Comparison of ENCODE assay signal across 17 cellular contexts in the genomic region with DNA sequence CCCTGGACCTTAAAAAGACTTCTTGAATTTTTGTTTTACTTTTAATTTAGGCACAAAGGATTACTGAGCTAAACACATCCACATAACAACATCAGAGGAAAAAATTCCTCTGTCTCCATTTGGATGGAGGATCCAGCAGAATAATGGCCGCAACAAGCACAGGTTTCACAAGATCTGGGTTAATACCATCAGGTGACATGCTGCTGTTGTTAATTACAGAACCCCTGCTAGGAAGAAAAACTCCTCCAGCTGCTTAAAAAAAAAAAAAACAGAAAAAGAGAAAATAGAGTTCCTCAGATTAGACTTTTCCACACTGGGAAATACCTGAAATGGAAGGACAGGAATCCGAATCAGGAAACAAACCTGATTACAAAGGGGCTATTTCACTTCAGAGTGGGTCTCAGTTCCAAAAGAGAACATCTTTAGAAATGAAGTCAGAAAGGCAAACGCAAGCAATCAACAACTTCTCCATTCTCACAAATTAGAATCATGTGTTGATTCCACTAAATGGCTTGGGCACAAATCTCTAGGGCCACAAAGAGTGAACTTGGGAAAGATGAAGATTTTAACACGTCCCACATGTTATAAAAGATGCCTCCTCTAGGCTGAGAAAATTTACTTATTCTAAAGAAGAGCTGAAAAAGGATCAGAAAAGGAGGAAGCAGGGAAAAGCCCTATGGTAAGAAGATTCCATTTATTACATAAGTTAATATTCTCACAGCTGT. TPM values are rescaled to one million over a fixed set of nuclear protein-coding genes. Genes with fewer than 3 reads are reported as not detected.
A peak's percentile ranks its signal among the peaks of the same experiment; 100 is the strongest.
DNase-seq lines count a peak whose midpoint lies in the region; ATAC-seq and TF ChIP-seq lines count a peak whose summit lies in the region.
"Had no signal": no experiment of that assay in that cellular context is flagged by ENCODE, and none has a peak within 500 bp of the region (broad histone marks: within the 10 kb centered on the region; RNA-seq: fewer than 3 reads in every experiment).

No MANE protein-coding gene starts in this region.

- peaks cover 36% of the 10 kb centered on the region for H3K79me2 ChIP-seq in neural cell (replicated peaks; ENCODE audit: insufficient read depth, low read length)

- H3K4me3 ChIP-seq in breast epithelium: no peak overlapping the region
- no peak overlapping the region for H3K4me3 ChIP-seq in esophagus squamous epithelium
- peak overlapping the region; percentile 3 for H3K4me3 ChIP-seq in neural cell (ENCODE audit: low read length)
- H3K4me3 ChIP-seq in vagina: peak overlapping the region in 1 of 2 donors; percentile 16
- H3K4me3 ChIP-seq: A549, thyroid gland had no signal

- ATAC-seq in GM21619 (IDR thresholded peaks at IDR 0.05; ENCODE audit: unreplicated experiment) (no peak), HG02885 (IDR thresholded peaks at IDR 0.05; ENCODE audit: poor library complexity, unreplicated experiment) (no peak)
- ATAC-seq: A549 had no signal

- no peak overlapping the region for H3K9ac ChIP-seq in neural cell (ENCODE audit: low read length)

- TF ChIP-seq CTCF in breast epithelium (IDR thresholded peaks at IDR 0.05) (no peak), MCF 10A (IDR thresholded peaks at IDR 0.05; ENCODE audit: unreplicated experiment) (no peak), esophagus squamous epithelium (IDR thresholded peaks at IDR 0.05) (no peak), neural cell (IDR thresholded peaks at IDR 0.05; ENCODE audit: poor library complexity, severe bottlenecking) (no peak), vagina (IDR thresholded peaks at IDR 0.05) (no peak)

- CTCF ChIA-PET in MCF 10A (lab: Yijun Ruan, JAX): interaction anchor here (2.2 kb wide), 1 partner anchor 12 kb away, joined by 7 read pairs; no protein-coding TSS in a partner anchor

- TF ChIP-seq POLR2A in breast epithelium (IDR thresholded peaks at IDR 0.05) (no peak), esophagus squamous epithelium (IDR thresholded peaks at IDR 0.05) (no peak), vagina (IDR thresholded peaks at IDR 0.05) (no peak)

- H3K36me3 Mint-ChIP-seq in MCF 10A (ENCODE audit: insufficient read depth, unreplicated experiment): peaks cover 15% of the 10 kb centered on the region

- H3K9me3 ChIP-seq in breast epithelium: no peaks in the 10 kb centered on the region
- no peaks in the 10 kb centered on the region for H3K9me3 ChIP-seq in esophagus squamous epithelium
- no peaks in the 10 kb centered on the region for H3K9me3 ChIP-seq in neural cell (ENCODE audit: low read length)
- no peaks in the 10 kb centered on the region for H3K9me3 ChIP-seq in vagina
- H3K9me3 ChIP-seq: A549, Caco-2, thyroid gland had no signal

- peaks cover 4% of the 10 kb centered on the region for H3K4me1 Mint-ChIP-seq in MCF 10A (ENCODE audit: insufficient read depth, unreplicated experiment)

- no peak for TF ChIP-seq EP300 in neural cell (conservative IDR thresholded peaks at IDR 0.05; ENCODE audit: poor library complexity, severe bottlenecking)

- no peaks in the 10 kb centered on the region for H3K4me1 ChIP-seq in breast epithelium
- H3K4me1 ChIP-seq in esophagus squamous epithelium: peaks cover 0 to 90% (median 5%) of the 10 kb centered on the region in 3 donors
- peaks cover 72% of the 10 kb centered on the region for H3K4me1 ChIP-seq in vagina

- POLR2A ChIA-PET in MCF 10A (lab: Yijun Ruan, JAX): interaction anchor here (0.6 to 4.1 kb wide), 4 partner anchors 12 to 43 kb away, joined by 3 to 22 read pairs (median 4); no protein-coding TSS in a partner anchor

- H2AFZ ChIP-seq in neural cell (ENCODE audit: low read depth, low read length): no peak overlapping the region

- no TSS peak for BruUV-seq in MCF 10A (replicated peaks; lab: Mats Ljungman, UMichigan)

- H3K27ac Mint-ChIP-seq in MCF 10A (ENCODE audit: low read depth, unreplicated experiment): no peak overlapping the region

- no peaks in the 10 kb centered on the region for H3K27me3 ChIP-seq in breast epithelium
- no peaks in the 10 kb centered on the region for H3K27me3 ChIP-seq in esophagus squamous epithelium
- H3K27me3 ChIP-seq in neural cell (ENCODE audit: insufficient read depth, low read depth, low read length): no peaks in the 10 kb centered on the region
- no peaks in the 10 kb centered on the region for H3K27me3 ChIP-seq in vagina
- H3K27me3 ChIP-seq: thyroid gland had no signal

- H3K9me2 ChIP-seq in neural cell (ENCODE audit: insufficient read depth, low read length): no peaks in the 10 kb centered on the region

- no peak overlapping the region for H3K4me2 ChIP-seq in neural cell (ENCODE audit: low read length)
- H3K4me2 ChIP-seq: A549 had no signal

- intact Hi-C loops in breast epithelium (cut with DNase I; ENCODE audit: low total_unique reads): no loop called here
- intact Hi-C loops in MCF 10A (cut with micrococcal nuclease): no loop called here
- intact Hi-C loops in esophagus squamous epithelium (cut with DNase I): no loop called here
- intact Hi-C loops in vagina (cut with DNase I): no loop called here

- H3K27ac ChIP-seq in breast epithelium (peak overlapping the region; percentile 46 to 78), esophagus squamous epithelium (peak overlapping the region; percentile 3 to 61 (median 54)), neural cell (ENCODE audit: low read length) (no peak overlapping the region), vagina (peak overlapping the region; percentile 71)
- H3K27ac ChIP-seq: A549 had no signal

- 53 to 69% methylated on average over 3 to 4 of the region's 4 CpGs for WGBS in esophagus squamous epithelium, 2 donors

- H3K27me3 Mint-ChIP-seq in MCF 10A (ENCODE audit: insufficient read depth, unreplicated experiment): no peaks in the 10 kb centered on the region
- H3K27me3 Mint-ChIP-seq: activated naive CD8-positive, alpha-beta T cell treated with anti-CD3 and anti-CD28 coated beads for 36 hours had no signal

- H3K36me3 ChIP-seq in breast epithelium (no peaks in the 10 kb centered on the region), esophagus squamous epithelium (peaks cover 0 to 3% (median 0%) of the 10 kb centered on the region in 3 donors), neural cell (ENCODE audit: insufficient read depth, low read length) (peaks cover 3% of the 10 kb centered on the region), vagina (no peaks in the 10 kb centered on the region)
- H3K36me3 ChIP-seq: thyroid gland had no signal

- H4K20me1 ChIP-seq in neural cell (ENCODE audit: insufficient read depth): no peaks in the 10 kb centered on the region

- DNase-seq in breast epithelium (ENCODE audit: low spot score in 2 of 2): no peak
- no peak for DNase-seq in MCF 10A (ENCODE audit: unreplicated experiment)
- DNase-seq in esophagus squamous epithelium (lab: John Stamatoyannopoulos, UW): no peak
- no peak for DNase-seq in vagina (ENCODE audit: extremely low spot score in 2 of 2)
- no peak for DNase-seq in NCI-H345 treated with DMSO at 0.1 percent for 48 hours (lab: John Stamatoyannopoulos, UW; ENCODE audit: unreplicated experiment)
- DNase-seq: activated naive CD8-positive, alpha-beta T cell treated with anti-CD3 and anti-CD28 coated beads for 36 hours; Caco-2; effector CD8-positive, alpha-beta T cell; glutamatergic neuron; mammary epithelial cell; NCI-H446; thyroid gland had no signal

- no peaks in the 10 kb centered on the region for H3K9me3 Mint-ChIP-seq in MCF 10A (ENCODE audit: unreplicated experiment)
- H3K9me3 Mint-ChIP-seq: activated naive CD8-positive, alpha-beta T cell treated with anti-CD3 and anti-CD28 coated beads for 36 hours had no signal

- TF ChIP-seq RAD21 in neural cell (conservative IDR thresholded peaks at IDR 0.05): no peak

- no peak overlapping the region for H3K4me3 Mint-ChIP-seq in MCF 10A (ENCODE audit: unreplicated experiment)
- H3K4me3 Mint-ChIP-seq: activated naive CD8-positive, alpha-beta T cell treated with anti-CD3 and anti-CD28 coated beads for 36 hours had no signal

- no peaks in the 10 kb centered on the region for H3F3A ChIP-seq in neural cell (ENCODE audit: insufficient read depth, low read length, poor library complexity, severe bottlenecking)

TF ChIP-seq in neural cell, 6 proteins besides CTCF, POLR2A, EP300 and RAD21 (continues in another document):
- TF ChIP-seq POLR2AphosphoS5 (IDR thresholded peaks at IDR 0.05) (no peak), EZH2 (IDR thresholded peaks at IDR 0.05; ENCODE audit: borderline replicate concordance, insufficient read depth, low read length, poor library complexity, severe bottlenecking) (no peak), TAF1 (IDR thresholded peaks at IDR 0.05; ENCODE audit: low read depth) (no peak), SMC3 (conservative IDR thresholded peaks at IDR 0.05; ENCODE audit: poor library complexity) (no peak), MXI1 (conservative IDR thresholded peaks at IDR 0.05; ENCODE audit: poor library complexity, severe bottlenecking) (no peak)

RNA-seq across cellular contexts. Expression of gene SPOP, which starts 44.0 kb away (rescaled TPM):
- total RNA-seq in breast epithelium: 10 to 100 TPM; 48.3 to 73.8 (median 55.4) TPM
- total RNA-seq in MCF 10A (2022): 42.1 and 52.3 TPM in 2 replicates
- 10 to 100 TPM; 18.1 to 67.5 (median 36.5) TPM for total RNA-seq in esophagus squamous epithelium
- polyA plus RNA-seq in neural cell: 71.9 and 80.9 TPM in 2 replicates
- polyA minus RNA-seq in neural cell: 144 and 153 TPM in 2 replicates
- total RNA-seq in vagina: 87.2 TPM

RNA-seq across cellular contexts. Expression of gene NXPH3, which starts 58.3 kb away (rescaled TPM):
- total RNA-seq in breast epithelium (1 to 10 TPM; 3.5 to 7.5 (median 4.5) TPM), MCF 10A (2022) (not detected in 2 replicates), esophagus squamous epithelium (1 to 10 TPM in 2 of 4 donors, under 1 TPM in 2; 0.53 to 3.8 (median 1.5) TPM), vagina (18.4 TPM)
- polyA plus RNA-seq in neural cell: 2.4 TPM in 2 replicates
- 0.49 and 1.2 TPM in 2 replicates for polyA minus RNA-seq in neural cell
- total RNA-seq: RPMI7951 had no signal
